Comparison of ENCODE assay signal across 16 cellular contexts in genomic region chr20:19070681-19071441, GRCh38.
DNase-seq lines count a peak whose midpoint lies in the region; ATAC-seq and TF ChIP-seq lines count a peak whose summit lies in the region.
"Had no signal": no experiment of that assay in that cellular context is flagged by ENCODE, and none has a peak within 500 bp of the region (broad histone marks: within the 10 kb centered on the region; RNA-seq: fewer than 3 reads in every experiment).

No MANE protein-coding gene starts in this region.

- no peaks in the 10 kb centered on the region for H3K36me3 ChIP-seq in DOHH2 (ENCODE audit: control insufficient read depth, low read length)
- no peaks in the 10 kb centered on the region for H3K36me3 ChIP-seq in colonic mucosa
- H3K36me3 ChIP-seq: transverse colon had no signal

- peak; percentile 71 for DNase-seq in NOMO-1 treated with DMSO at 0.1 percent for 48 hours (lab: John Stamatoyannopoulos, UW; ENCODE audit: unreplicated experiment)
- DNase-seq in colonic mucosa = no peak
- DNase-seq in omental fat pad (ENCODE audit: low spot score) = no peak
- DNase-seq in NCI-H510A treated with DMSO at 0.1 percent for 48 hours (lab: John Stamatoyannopoulos, UW) = no peak
- no peak for DNase-seq in left ventricle myocardium superior
- DNase-seq: amniotic stem cell, dermis blood vessel endothelial cell, foreskin keratinocyte, kidney, naive B cell, NCI-H2171 treated with DMSO at 0.1 percent for 48 hours, RPMI8226, transverse colon had no signal

- H3K9me3 ChIP-seq in DOHH2 (ENCODE audit: control insufficient read depth, insufficient read depth, low read length) = peaks cover 3% of the 10 kb centered on the region; the same call in 1 of the 2 replicates
- no peaks in the 10 kb centered on the region for H3K9me3 ChIP-seq in colonic mucosa
- H3K9me3 ChIP-seq: transverse colon had no signal

- H3K27me3 ChIP-seq in DOHH2 (ENCODE audit: control insufficient read depth, low read length) (no peaks in the 10 kb centered on the region), colonic mucosa (no peaks in the 10 kb centered on the region)
- H3K27me3 ChIP-seq: foreskin keratinocyte, transverse colon had no signal

- intact Hi-C loops in colonic mucosa (cut with DNase I) (no loop called here), left ventricle myocardium superior (cut with micrococcal nuclease) (no loop called here)

- H4K20me1 ChIP-seq in DOHH2 (ENCODE audit: control insufficient read depth, insufficient read depth, low read depth, low read length) = no peaks in the 10 kb centered on the region

- no peaks in the 10 kb centered on the region for H3F3A ChIP-seq in DOHH2 (ENCODE audit: control insufficient read depth, insufficient read depth)

- no peaks in the 10 kb centered on the region for H3K9me2 ChIP-seq in DOHH2 (replicated peaks; ENCODE audit: control insufficient read depth, low read length)

- ATAC-seq in GM19463 (IDR thresholded peaks at IDR 0.05; ENCODE audit: unreplicated experiment) (peak; percentile 22), HG02938 (IDR thresholded peaks at IDR 0.05; ENCODE audit: unreplicated experiment) (peak; percentile 27), omental fat pad (ENCODE audit: low FRiP score) (no peak), left ventricle myocardium superior (no peak)
- ATAC-seq: foreskin keratinocyte had no signal

- H3K4me3 ChIP-seq in DOHH2 (ENCODE audit: low read length) (0 out of 2 replicates have a peak overlapping the region, but pooled peaks have one; percentile 7), colonic mucosa (no peak overlapping the region)
- H3K4me3 ChIP-seq: transverse colon had no signal

- peak overlapping the region; percentile 22 for H3K4me2 ChIP-seq in DOHH2 (ENCODE audit: low read length)

- no peak overlapping the region for H3K9ac ChIP-seq in colonic mucosa (ENCODE audit: low read depth in 2 of 2, low read length in 2 of 2)

- H3K27ac ChIP-seq in DOHH2 (ENCODE audit: low read depth, low read length) (peak overlapping the region; percentile 83), colonic mucosa (no peak overlapping the region)
- H3K27ac ChIP-seq: foreskin keratinocyte, transverse colon had no signal

- no peaks in the 10 kb centered on the region for H3K79me2 ChIP-seq in DOHH2 (ENCODE audit: control insufficient read depth, low read length)

- TF ChIP-seq CTCF in DOHH2 (IDR thresholded peaks at IDR 0.05; ENCODE audit: low read depth, low read length, poor library complexity, severe bottlenecking) (no peak), colonic mucosa (IDR thresholded peaks at IDR 0.05) (no peak), omental fat pad (IDR thresholded peaks at IDR 0.05) (no peak)

- peaks cover 57% of the 10 kb centered on the region for H3K4me1 ChIP-seq in DOHH2 (ENCODE audit: control insufficient read depth, low read length)
- H3K4me1 ChIP-seq in colonic mucosa = no peaks in the 10 kb centered on the region
- H3K4me1 ChIP-seq: foreskin keratinocyte, transverse colon had no signal

Comparison
In these comparisons a context has a peak if more than half of its experiments do, and no peak if none do; other contexts are left out.
1. ATAC-seq: peak in GM19463 (single experiment) and HG02938 (single experiment); none in omental fat pad (single experiment) and left ventricle myocardium superior (single experiment).